9 cellular contexts compared by ENCODE assay signal in the genomic region with DNA sequence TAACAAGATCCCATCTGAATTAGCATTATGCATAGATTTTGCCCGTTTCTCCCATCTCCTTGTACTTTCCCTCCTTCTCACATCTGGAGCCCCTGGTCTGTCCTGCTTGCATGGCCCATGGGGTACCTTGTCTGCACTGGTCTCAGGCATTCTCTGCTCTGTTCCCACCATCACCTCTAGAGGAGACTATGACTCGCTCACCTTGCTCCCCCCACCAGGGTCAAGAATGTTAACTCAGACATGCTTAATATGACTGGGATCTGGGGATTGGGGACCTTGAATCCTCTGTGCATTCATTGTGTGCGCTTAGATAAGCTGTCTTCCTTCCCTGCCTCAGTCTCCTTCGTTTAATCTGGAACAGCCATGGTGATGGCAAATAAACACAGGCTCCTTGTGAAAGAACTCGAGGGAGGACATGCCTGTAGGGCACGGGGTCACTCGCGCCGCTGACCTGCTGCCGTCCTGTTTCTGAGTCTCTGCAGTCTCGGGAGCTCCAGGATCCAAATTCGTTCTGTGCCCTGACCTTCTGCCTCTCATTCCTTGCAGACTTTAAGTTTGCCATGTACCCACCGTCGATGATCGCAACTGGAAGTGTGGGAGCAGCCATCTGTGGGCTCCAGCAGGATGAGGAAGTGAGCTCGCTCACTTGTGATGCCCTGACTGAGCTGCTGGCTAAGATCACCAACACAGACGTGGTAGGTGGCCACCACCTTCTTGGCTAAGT. TPM values are rescaled to one million over a fixed set of nuclear protein-coding genes. Genes with fewer than 3 reads are reported as not detected.
DNase-seq lines count a peak whose midpoint lies in the region; ATAC-seq and TF ChIP-seq lines count a peak whose summit lies in the region.
"Had no signal": no experiment of that assay in that cellular context is flagged by ENCODE, and none has a peak within 500 bp of the region (broad histone marks: within the 10 kb centered on the region; RNA-seq: fewer than 3 reads in every experiment).

No MANE protein-coding gene starts in this region.

- H3K4me3 ChIP-seq in CD4-positive, alpha-beta memory T cell (ENCODE audit: low read length in 2 of 2), result no peak overlapping the region
- H3K4me3 ChIP-seq in Peyer's patch, result no peak overlapping the region
- no peak overlapping the region for H3K4me3 ChIP-seq in effector memory CD4-positive, alpha-beta T cell (ENCODE audit: insufficient read depth, low read depth, low read length, poor library complexity, severe bottlenecking)

- H3K9me3 Mint-ChIP-seq in CD4-positive, alpha-beta memory T cell, result peaks cover 0 to 2% (median 0%) of the 10 kb centered on the region in 8 donors
- H3K9me3 Mint-ChIP-seq in effector memory CD8-positive, alpha-beta T cell, result no peaks in the 10 kb centered on the region
- H3K9me3 Mint-ChIP-seq in neural crest cell, result no peaks in the 10 kb centered on the region

- peaks cover 83 to 97% of the 10 kb centered on the region in 2 donors for H3K36me3 Mint-ChIP-seq in CD4-positive, alpha-beta memory T cell
- H3K36me3 Mint-ChIP-seq in effector memory CD8-positive, alpha-beta T cell (ENCODE audit: insufficient read depth), result peaks cover 96% of the 10 kb centered on the region
- peaks cover 41% of the 10 kb centered on the region for H3K36me3 Mint-ChIP-seq in neural crest cell (ENCODE audit: low read depth)

- CTCF ChIA-PET in CD4-positive, alpha-beta memory T cell (lab: Charles Lee; ENCODE audit: partially characterized antibody), result interaction anchor here (1.2 to 1.8 kb wide), 4 partner anchors 10 to 402 kb away, joined by 3 to 8 read pairs (median 5); no protein-coding TSS in a partner anchor

- DNase-seq in CD4-positive, alpha-beta memory T cell, result no peak
- DNase-seq in Peyer's patch (no peak), neural crest cell (ENCODE audit: low read depth, low spot score) (no peak), superior temporal gyrus (ENCODE audit: extremely low spot score) (no peak), T-helper 9 cell (no peak)
- no peak for DNase-seq in effector memory CD8-positive, alpha-beta T cell
- no peak for DNase-seq in effector memory CD4-positive, alpha-beta T cell
- DNase-seq: NCI-H446 treated with DMSO at 0.1 percent for 48 hours had no signal

- no peaks in the 10 kb centered on the region for H3K9me3 ChIP-seq in CD4-positive, alpha-beta memory T cell (ENCODE audit: control insufficient read depth in 1 of 2, low read length in 2 of 2)
- no peaks in the 10 kb centered on the region for H3K9me3 ChIP-seq in Peyer's patch
- no peaks in the 10 kb centered on the region for H3K9me3 ChIP-seq in effector memory CD4-positive, alpha-beta T cell (ENCODE audit: control insufficient read depth, low read length)

- H3K27me3 Mint-ChIP-seq in CD4-positive, alpha-beta memory T cell, result no peaks in the 10 kb centered on the region
- no peaks in the 10 kb centered on the region for H3K27me3 Mint-ChIP-seq in effector memory CD8-positive, alpha-beta T cell
- H3K27me3 Mint-ChIP-seq in neural crest cell (ENCODE audit: low read depth), result no peaks in the 10 kb centered on the region

- H3K27me3 ChIP-seq in CD4-positive, alpha-beta memory T cell (ENCODE audit: insufficient read depth, low read length), result no peaks in the 10 kb centered on the region
- H3K27me3 ChIP-seq in Peyer's patch, result no peaks in the 10 kb centered on the region
- H3K27me3 ChIP-seq in effector memory CD4-positive, alpha-beta T cell (replicated peaks; ENCODE audit: control insufficient read depth, insufficient read depth, low read length, poor library complexity, severe bottlenecking), result no peaks in the 10 kb centered on the region

- H3K4me3 Mint-ChIP-seq in CD4-positive, alpha-beta memory T cell, result peak overlapping the region in 5 of 8 donors; percentile 7 to 53 (median 44)
- H3K4me3 Mint-ChIP-seq in effector memory CD8-positive, alpha-beta T cell, result peak overlapping the region in 1 of 2 donors; percentile 34
- peak overlapping the region; percentile 10 for H3K4me3 Mint-ChIP-seq in neural crest cell

- no peak for TF ChIP-seq POLR2A in Peyer's patch (IDR thresholded peaks at IDR 0.05)

- H3K36me3 ChIP-seq in CD4-positive, alpha-beta memory T cell (ENCODE audit: insufficient read depth, low read length), result peaks cover 92% of the 10 kb centered on the region
- H3K36me3 ChIP-seq in Peyer's patch, result peaks cover 0 to 61% (median 0%) of the 10 kb centered on the region in 3 donors
- H3K36me3 ChIP-seq in effector memory CD4-positive, alpha-beta T cell (ENCODE audit: control insufficient read depth, insufficient read depth, low read length), result peaks cover 95% of the 10 kb centered on the region

- H3K27ac Mint-ChIP-seq in CD4-positive, alpha-beta memory T cell, result peak overlapping the region; percentile 38 to 92 (median 89)
- peak overlapping the region; percentile 66 to 79 for H3K27ac Mint-ChIP-seq in effector memory CD8-positive, alpha-beta T cell
- peak overlapping the region; percentile 97 for H3K27ac Mint-ChIP-seq in neural crest cell (ENCODE audit: unreplicated experiment)

- intact Hi-C loops in CD4-positive, alpha-beta memory T cell (cut with micrococcal nuclease), result no loop called here

- peaks cover 63 to 100% (median 86%) of the 10 kb centered on the region in 4 donors for H3K4me1 Mint-ChIP-seq in CD4-positive, alpha-beta memory T cell
- peaks cover 77 to 86% of the 10 kb centered on the region in 2 donors for H3K4me1 Mint-ChIP-seq in effector memory CD8-positive, alpha-beta T cell (ENCODE audit: low read depth in 2 of 2)
- H3K4me1 Mint-ChIP-seq in neural crest cell, result peaks cover 92% of the 10 kb centered on the region

- ATAC-seq in effector memory CD8-positive, alpha-beta T cell (replicated peaks), result no peak
- no peak for ATAC-seq in GM18511 (IDR thresholded peaks at IDR 0.05; ENCODE audit: unreplicated experiment)

- POLR2A ChIA-PET in CD4-positive, alpha-beta memory T cell (lab: Charles Lee; ENCODE audit: partially characterized antibody), result interaction anchor here (1.4 to 1.5 kb wide), 2 partner anchors 10 to 33 kb away, joined by 4 read pairs; no protein-coding TSS in a partner anchor

- H3K4me1 ChIP-seq in CD4-positive, alpha-beta memory T cell (ENCODE audit: insufficient read depth, low read length), result peaks cover 97% of the 10 kb centered on the region
- peaks cover 0 to 53% (median 5%) of the 10 kb centered on the region in 4 donors for H3K4me1 ChIP-seq in Peyer's patch
- peaks cover 50% of the 10 kb centered on the region for H3K4me1 ChIP-seq in effector memory CD4-positive, alpha-beta T cell (ENCODE audit: control insufficient read depth, insufficient read depth, low read length, poor library complexity, severe bottlenecking)

- TF ChIP-seq CTCF in Peyer's patch (IDR thresholded peaks at IDR 0.05), result no peak
- no peak for TF ChIP-seq CTCF in neural crest cell (conservative IDR thresholded peaks at IDR 0.05)

- no peak overlapping the region for H3K27ac ChIP-seq in CD4-positive, alpha-beta memory T cell (ENCODE audit: low read depth, low read length)
- peak overlapping the region; percentile 5 to 60 (median 34) for H3K27ac ChIP-seq in Peyer's patch
- no peak overlapping the region for H3K27ac ChIP-seq in effector memory CD4-positive, alpha-beta T cell (ENCODE audit: insufficient read depth, low read length, poor library complexity, severe bottlenecking)

RNA-seq across cellular contexts. Expression of gene CCND2, which starts 14.9 kb away (rescaled TPM):
- total RNA-seq in CD4-positive, alpha-beta memory T cell, result 100 to 1,000 TPM; 150 to 151 TPM
- 100 to 1,000 TPM in 1 of 2 donors, 10 to 100 TPM in 1; 83.3 to 103 TPM for polyA plus RNA-seq in CD4-positive, alpha-beta memory T cell
- total RNA-seq in Peyer's patch, result 100 to 1,000 TPM in 2 of 4 donors, 10 to 100 TPM in 2; 72.0 to 162 (median 97.6) TPM
- 186 TPM in 2 replicates for total RNA-seq in neural crest cell

RNA-seq across cellular contexts. Expression of gene TIGAR, which starts 32.6 kb away (rescaled TPM):
- 10 to 100 TPM; 15.2 to 17.3 TPM for total RNA-seq in CD4-positive, alpha-beta memory T cell
- polyA plus RNA-seq in CD4-positive, alpha-beta memory T cell, result 1 to 10 TPM; 1.9 to 2.7 TPM
- 1 to 10 TPM; 1.7 to 8.0 (median 3.0) TPM for total RNA-seq in Peyer's patch
- 15.4 and 18.1 TPM in 2 replicates for total RNA-seq in neural crest cell

Comparison
In these comparisons a context has a peak if more than half of its experiments do, and no peak if none do; other contexts are left out.
1. H3K27ac ChIP-seq: peak in Peyer's patch (4 of 4); none in CD4-positive, alpha-beta memory T cell (single experiment) and effector memory CD4-positive, alpha-beta T cell (single experiment).
2. Peak in every context shown above with its lines, with median percentiles within 50 percentile points of each other: H3K27ac Mint-ChIP-seq.